20 cellular contexts compared by ENCODE assay signal in genomic region chr9:37951671-37952579, GRCh38. TPM values are rescaled to one million over a fixed set of nuclear protein-coding genes. Genes with fewer than 3 reads are reported as not detected.
A peak's percentile ranks its signal among the peaks of the same experiment; 100 is the strongest.
DNase-seq lines count a peak whose midpoint lies in the region; ATAC-seq and FAIRE-seq lines count a peak whose summit lies in the region.
"Had no signal": no experiment of that assay in that cellular context is flagged by ENCODE, and none has a peak within 500 bp of the region (broad histone marks: within the 10 kb centered on the region; RNA-seq: fewer than 3 reads in every experiment).

No MANE protein-coding gene starts in this region.

- DNase-seq in NCI-H82 (lab: John Stamatoyannopoulos, UW) (peak; percentile 22), NCI-H82 treated with DMSO at 0.1 percent for 48 hours (lab: John Stamatoyannopoulos, UW; ENCODE audit: unreplicated experiment) (no peak), RCC 7860 (ENCODE audit: low spot score) (peak; percentile 60), sciatic nerve (ENCODE audit: low spot score) (no peak), cerebellum (ENCODE audit: low spot score) (no peak), activated T-cell treated with anti-CD3 and anti-CD28 coated beads for 4 hours (no peak)
- DNase-seq in effector memory CD8-positive, alpha-beta T cell = no peak
- DNase-seq: activated T-cell treated with anti-CD3 and anti-CD28 coated beads, Interleukin-2, amount 50 U/mL, for 24 hours; amygdala; CD8-positive, alpha-beta T cell; cortex of kidney; islet precursor cell; mucosa of descending colon; NCI-H2081 treated with DMSO at 0.1 percent for 48 hours; stimulated activated naive B cell treated with anti-CD40 and anti-IgM and Interleukin-4, amounts not matched to agents 10 μg/mL and 1 μg/mL and 100 μg/mL, for 72 hours; T-helper 17 cell; trophoblast cell had no signal

- H3K9me3 Mint-ChIP-seq in effector memory CD8-positive, alpha-beta T cell = no peaks in the 10 kb centered on the region
- H3K9me3 Mint-ChIP-seq: activated T-cell treated with anti-CD3 and anti-CD28 coated beads, Interleukin-2, amount 50 U/mL, for 24 hours; CD8-positive, alpha-beta T cell had no signal

- H3K4me3 Mint-ChIP-seq in effector memory CD8-positive, alpha-beta T cell = no peak overlapping the region
- H3K4me3 Mint-ChIP-seq: activated T-cell treated with anti-CD3 and anti-CD28 coated beads, Interleukin-2, amount 50 U/mL, for 24 hours; CD8-positive, alpha-beta T cell; T-helper 17 cell had no signal

- H3K27ac Mint-ChIP-seq in effector memory CD8-positive, alpha-beta T cell = peak overlapping the region; percentile 3 to 82
- H3K27ac Mint-ChIP-seq: CD8-positive, alpha-beta T cell; T-helper 17 cell had no signal

- no peak for ATAC-seq in effector memory CD8-positive, alpha-beta T cell (replicated peaks)
- ATAC-seq in sciatic nerve = peak; percentile 7
- no peak for ATAC-seq in HG03045 (IDR thresholded peaks at IDR 0.05; ENCODE audit: unreplicated experiment)
- ATAC-seq: CD8-positive, alpha-beta T cell; esophagus mucosa; mucosa of descending colon; stimulated activated naive B cell treated with anti-CD40 and anti-IgM and Interleukin-4, amounts not matched to agents 10 μg/mL and 1 μg/mL and 100 μg/mL, for 72 hours; T-helper 17 cell had no signal

- peaks cover 15 to 22% of the 10 kb centered on the region in 2 donors for H3K4me1 Mint-ChIP-seq in effector memory CD8-positive, alpha-beta T cell (ENCODE audit: low read depth in 2 of 2)

- no peak for FAIRE-seq in RCC 7860 (lab: Jason Lieb, UNC)
- FAIRE-seq: GM12891 had no signal

- intact Hi-C loops in sciatic nerve (cut with DNase I) = no loop called here

- no peaks in the 10 kb centered on the region for H3K27me3 Mint-ChIP-seq in effector memory CD8-positive, alpha-beta T cell
- H3K27me3 Mint-ChIP-seq: activated T-cell treated with anti-CD3 and anti-CD28 coated beads, Interleukin-2, amount 50 U/mL, for 24 hours; stimulated activated naive B cell treated with anti-CD40 and anti-IgM and Interleukin-4, amounts not matched to agents 10 μg/mL and 1 μg/mL and 100 μg/mL, for 72 hours; T-helper 17 cell had no signal

- H3K36me3 Mint-ChIP-seq in effector memory CD8-positive, alpha-beta T cell (ENCODE audit: insufficient read depth) = peaks cover 3% of the 10 kb centered on the region
- H3K36me3 Mint-ChIP-seq: CD8-positive, alpha-beta T cell had no signal

RNA-seq across cellular contexts. Expression of gene SLC25A51, which starts 48.0 kb away (rescaled TPM):
- 24.2 TPM for total RNA-seq in sciatic nerve
- total RNA-seq in cerebellum = 60.3 TPM

Comparison
In these comparisons a context has a peak if more than half of its experiments do, and no peak if none do; other contexts are left out.
1. DNase-seq: peak in NCI-H82 (single experiment) and RCC 7860 (single experiment); none in NCI-H82 treated with DMSO at 0.1 percent for 48 hours (single experiment), effector memory CD8-positive, alpha-beta T cell (0 of 3), sciatic nerve (single experiment), cerebellum (single experiment) and activated T-cell treated with anti-CD3 and anti-CD28 coated beads for 4 hours (single experiment).